9 cellular contexts compared by ENCODE assay signal in genomic region chr2:126655066-126655465, GRCh38. TPM values are rescaled to one million over a fixed set of nuclear protein-coding genes. Genes with fewer than 3 reads are reported as not detected.
DNase-seq lines count a peak whose midpoint lies in the region; ATAC-seq, FAIRE-seq and TF ChIP-seq lines count a peak whose summit lies in the region.
"Had no signal": no experiment of that assay in that cellular context is flagged by ENCODE, and none has a peak within 500 bp of the region (broad histone marks: within the 10 kb centered on the region; RNA-seq: fewer than 3 reads in every experiment).

No MANE protein-coding gene starts in this region.

- H3F3A ChIP-seq in PC-9 (ENCODE audit: insufficient read depth, low read depth) = no peaks in the 10 kb centered on the region

- peaks cover 40% of the 10 kb centered on the region for H3K4me1 Mint-ChIP-seq in activated T-cell treated with anti-CD3 and anti-CD28 coated beads, Interleukin-2, amount 50 U/mL, for 4 hours (ENCODE audit: low read depth)

- peak overlapping the region; percentile 94 for H3K4me3 Mint-ChIP-seq in activated T-cell treated with anti-CD3 and anti-CD28 coated beads, Interleukin-2, amount 50 U/mL, for 4 hours

- no peak for TF ChIP-seq EP300 in transverse colon (IDR thresholded peaks at IDR 0.05; ENCODE audit: low read depth)

- no peak for DNase-seq in activated T-cell treated with anti-CD3 and anti-CD28 coated beads, Interleukin-2, amount 50 U/mL, for 4 hours
- DNase-seq in activated T-cell treated with anti-CD3 and anti-CD28 coated beads, Interleukin-2, amount 50 U/mL, for 1 hour = no peak
- DNase-seq in adrenal gland = no peak
- peak; percentile 37 for DNase-seq in mesendoderm
- no peak for DNase-seq in transverse colon
- no peak for DNase-seq in dedifferentiated amniotic fluid mesenchymal stem cell (ENCODE audit: extremely low spot score)
- no peak for DNase-seq in frontal cortex (ENCODE audit: low spot score in 2 of 2)
- no peak for DNase-seq in PC-9

- 0 out of 2 replicates have a peak, but pooled peaks cover 4% of the 10 kb centered on the region for H4K20me1 ChIP-seq in PC-9 (ENCODE audit: insufficient read depth)

- no peak overlapping the region for H3K23ac ChIP-seq in mesendoderm (ENCODE audit: low read length)

- peak overlapping the region in 4 of 5 donors; percentile 90 to 98 (median 97) for H3K27ac ChIP-seq in adrenal gland
- no peak overlapping the region for H3K27ac ChIP-seq in mesendoderm (ENCODE audit: low read depth, low read length)
- H3K27ac ChIP-seq in transverse colon = peak overlapping the region; percentile 90 to 95 (median 94)
- no peak overlapping the region for H3K27ac ChIP-seq in PC-9

- no peak overlapping the region for H2BK120ac ChIP-seq in mesendoderm (ENCODE audit: low read depth, low read length)

- H4K5ac ChIP-seq in mesendoderm (ENCODE audit: low read length) = no peak overlapping the region

- H3K27me3 Mint-ChIP-seq in activated T-cell treated with anti-CD3 and anti-CD28 coated beads, Interleukin-2, amount 50 U/mL, for 4 hours (ENCODE audit: low read depth) = no peaks in the 10 kb centered on the region

- BruUV-seq in PC-9 (replicated peaks; lab: Mats Ljungman, UMichigan) = no TSS peak

- peaks cover 8% of the 10 kb centered on the region for H3K9me3 Mint-ChIP-seq in activated T-cell treated with anti-CD3 and anti-CD28 coated beads, Interleukin-2, amount 50 U/mL, for 4 hours

- no peaks in the 10 kb centered on the region for H3K27me3 ChIP-seq in adrenal gland
- H3K27me3 ChIP-seq in mesendoderm (ENCODE audit: insufficient read depth, low read length, poor library complexity) = no peaks in the 10 kb centered on the region
- H3K27me3 ChIP-seq in transverse colon = peaks cover 7% of the 10 kb centered on the region
- peaks cover 56% of the 10 kb centered on the region for H3K27me3 ChIP-seq in PC-9 (ENCODE audit: insufficient read depth, low read depth)

- H3K9me3 ChIP-seq in adrenal gland (replicated peaks in 1 of 3) (no peaks in the 10 kb centered on the region), transverse colon (no peaks in the 10 kb centered on the region), PC-9 (ENCODE audit: insufficient read depth, low read depth) (no peaks in the 10 kb centered on the region)

- H4K8ac ChIP-seq in mesendoderm (ENCODE audit: low read depth, low read length) = no peak overlapping the region

- ATAC-seq in activated T-cell treated with anti-CD3 and anti-CD28 coated beads, Interleukin-2, amount 50 U/mL, for 4 hours = no peak

- H3K56ac ChIP-seq in mesendoderm (ENCODE audit: low read length) = peak overlapping the region; percentile 85

- peak overlapping the region; percentile 98 for H3K18ac ChIP-seq in mesendoderm (ENCODE audit: low read length)

- H2AFZ ChIP-seq in PC-9 = no peak overlapping the region

- H2AK5ac ChIP-seq in mesendoderm (ENCODE audit: low read length) = no peak overlapping the region

- TF ChIP-seq CTCF in adrenal gland (IDR thresholded peaks at IDR 0.05) (no peak), transverse colon (IDR thresholded peaks at IDR 0.05) (no peak), PC-9 (conservative IDR thresholded peaks at IDR 0.05) (no peak)

- in situ Hi-C loops in transverse colon (cut with MboI; ENCODE audit: low pct_ligation_motif_present in 1 of 4, low pct_unique_long_range_greater_than_20kb in 1 of 4, low sequenced_read_pairs in 3 of 4) = no loop called here

- peak overlapping the region; percentile 34 for H3K9ac ChIP-seq in mesendoderm (ENCODE audit: low read length)

- no peak overlapping the region for H3K4ac ChIP-seq in mesendoderm (ENCODE audit: low read depth, low read length)

- H3K79me2 ChIP-seq in mesendoderm (ENCODE audit: control insufficient read depth, insufficient read depth, low read length) = peaks cover 7% of the 10 kb centered on the region
- H3K79me2 ChIP-seq in PC-9 (ENCODE audit: low read depth) = no peaks in the 10 kb centered on the region

- POLR2A ChIA-PET in PC-9 (lab: Charles Lee; ENCODE audit: unreplicated experiment) = no interaction called here

- FAIRE-seq in frontal cortex (lab: Jason Lieb, UNC) = no peak

- CTCF ChIA-PET in PC-9 (lab: Charles Lee) = no interaction called here

- H2BK5ac ChIP-seq in mesendoderm (ENCODE audit: low read length) = no peak overlapping the region

- peak overlapping the region in 1 of 4 donors; percentile 73 for H3K4me3 ChIP-seq in adrenal gland
- H3K4me3 ChIP-seq in mesendoderm (ENCODE audit: low read length) = no peak overlapping the region
- peak overlapping the region in 1 of 4 donors; percentile 74 for H3K4me3 ChIP-seq in transverse colon
- no peak overlapping the region for H3K4me3 ChIP-seq in PC-9

- intact Hi-C loops in adrenal gland (cut with DNase I) = no loop called here
- intact Hi-C loops in transverse colon (cut with DNase I; ENCODE audit: low total_unique reads) = no loop called here
- intact Hi-C loops in PC-9 (cut with micrococcal nuclease; ENCODE audit: unreplicated experiment) = no loop called here

- WGBS in adrenal gland, 4 donors = 64 to 90% (median 81%) methylated on average over 6 of the region's 6 CpGs
- WGBS in mesendoderm (ENCODE audit: extremely low coverage, insufficient coverage, low lambda C conversion rate) = no CpG with 5 or more reads among the region's 6 CpGs
- WGBS in transverse colon (ENCODE audit: low coverage in 1 of 2), 2 donors = 86 to 92% methylated on average over 2 to 6 of the region's 6 CpGs

- peaks cover 39 to 52% of the 10 kb centered on the region in 2 donors for H3K4me1 ChIP-seq in adrenal gland (replicated peaks in 1 of 2)
- peaks cover 13% of the 10 kb centered on the region for H3K4me1 ChIP-seq in mesendoderm (ENCODE audit: control insufficient read depth, low read depth, low read length)
- H3K4me1 ChIP-seq in transverse colon = peaks cover 12 to 28% (median 21%) of the 10 kb centered on the region in 4 donors
- H3K4me1 ChIP-seq in PC-9 (replicated peaks; ENCODE audit: insufficient read depth) = no peaks in the 10 kb centered on the region

- H3K4me2 ChIP-seq in mesendoderm (ENCODE audit: low read length) (no peak overlapping the region), PC-9 (no peak overlapping the region)

- no peaks in the 10 kb centered on the region for H3K9me2 ChIP-seq in PC-9 (ENCODE audit: insufficient read depth)

- no peak for TF ChIP-seq POLR2A in adrenal gland (IDR thresholded peaks at IDR 0.05)
- TF ChIP-seq POLR2A in transverse colon (IDR thresholded peaks at IDR 0.05) = no peak

- H3K36me3 ChIP-seq in adrenal gland (replicated peaks in 1 of 2) = peaks cover 0 to 2% of the 10 kb centered on the region in 2 donors
- no peaks in the 10 kb centered on the region for H3K36me3 ChIP-seq in mesendoderm (ENCODE audit: control insufficient read depth, insufficient read depth, low read length)
- H3K36me3 ChIP-seq in transverse colon = no peaks in the 10 kb centered on the region
- no peaks in the 10 kb centered on the region for H3K36me3 ChIP-seq in PC-9 (ENCODE audit: low read depth)

- no peak overlapping the region for H2BK15ac ChIP-seq in mesendoderm (replicated peaks; ENCODE audit: low read depth)

- H3K36me3 Mint-ChIP-seq in activated T-cell treated with anti-CD3 and anti-CD28 coated beads, Interleukin-2, amount 50 U/mL, for 4 hours (ENCODE audit: insufficient read depth) = peaks cover 2% of the 10 kb centered on the region

- H3K79me1 ChIP-seq in mesendoderm (ENCODE audit: low read length) = peaks cover 8% of the 10 kb centered on the region

RNA-seq across cellular contexts. Expression of gene GYPC, which starts 0.9 kb away (rescaled TPM):
- total RNA-seq in activated T-cell treated with anti-CD3 and anti-CD28 coated beads, Interleukin-2, amount 50 U/mL, for 4 hours = 10 to 100 TPM; 85.2 to 98.3 (median 93.4) TPM
- 100 to 1,000 TPM in 7 of 8 donors, 10 to 100 TPM in 1; 84.3 to 178 (median 127) TPM for total RNA-seq in adrenal gland
- 100 to 1,000 TPM in 2 of 3 donors, 10 to 100 TPM in 1; 86.6 to 225 (median 187) TPM for polyA plus RNA-seq in adrenal gland
- 24.4 TPM for polyA plus RNA-seq in mesendoderm (2013, experiment 1 of 2)
- 24.2 TPM for polyA plus RNA-seq in mesendoderm (2013, experiment 2 of 2)
- 10 to 100 TPM; 19.1 to 40.2 (median 28.5) TPM for total RNA-seq in transverse colon
- total RNA-seq in frontal cortex = 19.6 TPM
- not detected in 2 replicates for total RNA-seq in PC-9 (2021)
- total RNA-seq: HT1080 had no signal

Comparison
In these comparisons a context has a peak if more than half of its experiments do, and no peak if none do; other contexts are left out.
1. H3K27ac ChIP-seq: peak in adrenal gland (4 of 5) and transverse colon (4 of 4); none in mesendoderm (single experiment) and PC-9 (single experiment).
2. RNA of gene GYPC, which starts 0.9 kb away (total RNA-seq): 84.3 to 178 TPM in adrenal gland, 85.2 to 98.3 TPM in activated T-cell treated with anti-CD3 and anti-CD28 coated beads, Interleukin-2, amount 50 U/mL, for 4 hours, 19.1 to 40.2 TPM in transverse colon and 19.6 TPM in frontal cortex (single experiment); not detected in PC-9; every median in the first group is over 10 times any median in the second.